ENCODE assay signal across 1 cellular context in genomic region chr5:177447066-177447610, GRCh38.
TF ChIP-seq lines count a peak whose summit lies in the region.

No MANE protein-coding gene starts in this region.

TF ChIP-seq in GM12878, 131 proteins besides CTCF, POLR2A, EP300 and RAD21 (continued from another document):
- no peak for TF ChIP-seq ZZZ3 (IDR thresholded peaks at IDR 0.05; ENCODE audit: control insufficient read depth, insufficient read length, low read depth)
- TF ChIP-seq GATAD2B (conservative IDR thresholded peaks at IDR 0.05; ENCODE audit: low read depth), result no peak
- TF ChIP-seq WRNIP1 (IDR thresholded peaks at IDR 0.05; ENCODE audit: borderline replicate concordance, low read depth, low read length), result no peak
- TF ChIP-seq RB1 (IDR thresholded peaks at IDR 0.05; ENCODE audit: borderline replicate concordance), result no peak
- peak; percentile 15; the same call in 1 of the 2 replicates for TF ChIP-seq NKRF (conservative IDR thresholded peaks at IDR 0.05)
- TF ChIP-seq ASH2L (IDR thresholded peaks at IDR 0.05; ENCODE audit: borderline replicate concordance, low read depth), result no peak
- no peak for TF ChIP-seq HSF1 (IDR thresholded peaks at IDR 0.05; ENCODE audit: low read depth, low read length)
- no peak for TF ChIP-seq RBBP5 (conservative IDR thresholded peaks at IDR 0.05)
- no peak for TF ChIP-seq E2F8 (IDR thresholded peaks at IDR 0.05; ENCODE audit: low read depth, partially characterized antibody)
- TF ChIP-seq POLR2AphosphoS5 (IDR thresholded peaks at IDR 0.05; ENCODE audit: low read length), result no peak
- peak; percentile 82 for TF ChIP-seq MXI1 (IDR thresholded peaks at IDR 0.05; ENCODE audit: low read depth, low read length)
- no peak for TF ChIP-seq FOXK2 (IDR thresholded peaks at IDR 0.05)
- TF ChIP-seq SMC3 (IDR thresholded peaks at IDR 0.05; ENCODE audit: borderline replicate concordance, low read length), result no peak
- TF ChIP-seq BCL11A (IDR thresholded peaks at IDR 0.05; ENCODE audit: low read depth, low read length), result no peak
- no peak for TF ChIP-seq KDM1A (IDR thresholded peaks at IDR 0.05; ENCODE audit: borderline replicate concordance)
- 0 out of 4 replicates have a peak, but pooled peaks of 1 of the 2 experiments have one; percentile 31 for TF ChIP-seq BHLHE40 (IDR thresholded peaks at IDR 0.05; ENCODE audit: borderline replicate concordance in 1 of 2, low read depth in 2 of 2, low read length in 1 of 2)
- no peak for TF ChIP-seq EZH2 (IDR thresholded peaks at IDR 0.05; ENCODE audit: borderline replicate concordance, control insufficient read depth, low read depth, low read length)
- no peak for TF ChIP-seq IKZF2 (IDR thresholded peaks at IDR 0.05)
- TF ChIP-seq NFIC (IDR thresholded peaks at IDR 0.05; ENCODE audit: low read depth, low read length), result no peak
- no peak for TF ChIP-seq NR2C1 (IDR thresholded peaks at IDR 0.05)
- peak; percentile 66 for TF ChIP-seq MYC (IDR thresholded peaks at IDR 0.05; ENCODE audit: insufficient read depth, insufficient read length, insufficient replicate concordance, low read length, severe bottlenecking)
- no peak for TF ChIP-seq ETV6 (conservative IDR thresholded peaks at IDR 0.05 in 1 of 2, IDR thresholded peaks at IDR 0.05 in 1 of 2; ENCODE audit: borderline replicate concordance in 1 of 2, low read depth in 1 of 2)
- TF ChIP-seq MAX (IDR thresholded peaks at IDR 0.05; ENCODE audit: low read depth, low read length), result peak; percentile 85; the same call in 1 of the 2 replicates
- TF ChIP-seq CBFB (IDR thresholded peaks at IDR 0.05; ENCODE audit: low read depth), result no peak
- TF ChIP-seq PRDM15 (CRISPR knock-in tag; IDR thresholded peaks at IDR 0.05), result no peak
- TF ChIP-seq SREBF1 (IDR thresholded peaks at IDR 0.05; ENCODE audit: low read length), result no peak
- TF ChIP-seq ZSCAN29 (IDR thresholded peaks at IDR 0.05), result no peak
- peak; percentile 83 for TF ChIP-seq BMI1 (IDR thresholded peaks at IDR 0.05; ENCODE audit: borderline replicate concordance)
- no peak for TF ChIP-seq NR2C2 (IDR thresholded peaks at IDR 0.05; ENCODE audit: borderline replicate concordance, control insufficient read depth, insufficient read length, low read depth)
- no peak for TF ChIP-seq ESRRA (IDR thresholded peaks at IDR 0.05; ENCODE audit: low read length)
- TF ChIP-seq MTA3 (IDR thresholded peaks at IDR 0.05; ENCODE audit: borderline replicate concordance, low read length), result no peak
- no peak for TF ChIP-seq CREB1 (IDR thresholded peaks at IDR 0.05; ENCODE audit: low read depth)
- TF ChIP-seq RELA (IDR thresholded peaks at IDR 0.05; ENCODE audit: borderline replicate concordance, partially characterized antibody), result no peak
- TF ChIP-seq CEBPB (IDR thresholded peaks at IDR 0.05; ENCODE audit: borderline replicate concordance in 1 of 2, low read depth in 2 of 2, low read length in 2 of 2), result no peak
